14 cellular contexts compared by ENCODE assay signal in genomic region chr13:110347088-110347487, GRCh38. TPM values are rescaled to one million over a fixed set of nuclear protein-coding genes. Genes with fewer than 3 reads are reported as not detected.
DNase-seq lines count a peak whose midpoint lies in the region; ATAC-seq and TF ChIP-seq lines count a peak whose summit lies in the region.
"Had no signal": no experiment of that assay in that cellular context is flagged by ENCODE, and none has a peak within 500 bp of the region (broad histone marks: within the 10 kb centered on the region; RNA-seq: fewer than 3 reads in every experiment).

No MANE protein-coding gene starts in this region.

- H3K23ac ChIP-seq in mesenchymal stem cell (ENCODE audit: low read length in 2 of 2) = no peak overlapping the region

- ATAC-seq in HG03565 (IDR thresholded peaks at IDR 0.05; ENCODE audit: unreplicated experiment) = no peak
- ATAC-seq: T-helper 17 cell had no signal

- TSS peak; percentile 55 for BruUV-seq in mammary epithelial cell (replicated peaks; lab: Mats Ljungman, UMichigan)

- in situ Hi-C loops in mammary epithelial cell (cut with MboI; ENCODE audit: low sequenced_read_pairs in 2 of 2) = loop anchor here in 1 of 2 donors (10.0 kb wide), 1 partner anchor 48 kb away; no protein-coding TSS in a partner anchor
- in situ Hi-C loops in ACHN (cut with HindIII; ENCODE audit: low pct_ligation_motif_present, low pct_unique_long_range_greater_than_20kb, low sequenced_read_pairs) = no loop called here
- in situ Hi-C loops in GM13976 (cut with MboI; ENCODE audit: low sequenced_read_pairs, unreplicated experiment) = no loop called here

- dilution Hi-C loops in mammary epithelial cell (cut with HindIII; ENCODE audit: low sequenced_read_pairs) = no loop called here

- H3K4me2 ChIP-seq in mammary epithelial cell (ENCODE audit: insufficient read depth, low read depth, low read length) (peak overlapping the region; percentile 50), mesenchymal stem cell (ENCODE audit: low read length, poor library complexity, severe bottlenecking) (no peak overlapping the region)

- H2AFZ ChIP-seq in mammary epithelial cell (ENCODE audit: low read depth, low read length) (no peak overlapping the region), mesenchymal stem cell (ENCODE audit: low read depth, low read length) (no peak overlapping the region)
- H2AFZ ChIP-seq: parathyroid adenoma had no signal

- H3K4me3 Mint-ChIP-seq in HFFc6 (peak overlapping the region; percentile 78), endodermal cell (no peak overlapping the region)
- H3K4me3 Mint-ChIP-seq: T-helper 17 cell had no signal

- H3K4ac ChIP-seq in mesenchymal stem cell (ENCODE audit: low read depth in 1 of 2, low read length in 2 of 2) = no peak overlapping the region

- peak overlapping the region; percentile 22 for H4K8ac ChIP-seq in mesenchymal stem cell (ENCODE audit: low read length)

- H3K4me1 Mint-ChIP-seq in HFFc6 (ENCODE audit: low read depth) (peaks cover 62% of the 10 kb centered on the region), endodermal cell (peaks cover 10% of the 10 kb centered on the region)
- H3K4me1 Mint-ChIP-seq: T-helper 17 cell had no signal

- DNase-seq in HFFc6 (no peak), mammary epithelial cell (no peak), mesenchymal stem cell (no peak), stomach (no peak), ACHN (no peak), GM13976 (ENCODE audit: low spot score) (no peak), endodermal cell (no peak)
- DNase-seq: activated naive CD4-positive, alpha-beta T cell; NCI-H1930; T-helper 17 cell had no signal

- peaks cover 13% of the 10 kb centered on the region for H3K36me3 Mint-ChIP-seq in HFFc6 (ENCODE audit: low read depth)
- peaks cover 33% of the 10 kb centered on the region for H3K36me3 Mint-ChIP-seq in endodermal cell (ENCODE audit: low read depth)

- H3K4me3 ChIP-seq in mammary epithelial cell (replicated peaks in 1 of 3; ENCODE audit: insufficient read depth in 1 of 3, low read depth in 2 of 3, low read length in 3 of 3) = no peak overlapping the region
- no peak overlapping the region for H3K4me3 ChIP-seq in mesenchymal stem cell (ENCODE audit: insufficient read depth in 1 of 2, low read depth in 1 of 2, low read length in 2 of 2)
- no peak overlapping the region for H3K4me3 ChIP-seq in stomach
- H3K4me3 ChIP-seq in endodermal cell (ENCODE audit: low read length) = no peak overlapping the region
- H3K4me3 ChIP-seq: thyroid gland had no signal

- TF ChIP-seq POLR2A in stomach (IDR thresholded peaks at IDR 0.05) = no peak

- H3K18ac ChIP-seq in mesenchymal stem cell (ENCODE audit: low read depth in 1 of 2, low read length in 2 of 2) = peak overlapping the region in 1 of 2 experiments; percentile 17

- H3K27ac ChIP-seq in mammary epithelial cell (ENCODE audit: insufficient read depth, low read depth, low read length) (peak overlapping the region; percentile 74), mesenchymal stem cell (ENCODE audit: low read length, poor library complexity, severe bottlenecking) (peak overlapping the region; percentile 76), stomach (peak overlapping the region in 4 of 5 donors; percentile 51 to 92 (median 75)), endodermal cell (ENCODE audit: low read depth, low read length) (no peak overlapping the region)
- H3K27ac ChIP-seq: parathyroid adenoma had no signal

- H2BK15ac ChIP-seq in mesenchymal stem cell (ENCODE audit: low read depth, poor library complexity, severe bottlenecking) = no peak overlapping the region

- intact Hi-C loops in mammary epithelial cell (cut with micrococcal nuclease) = loop anchor here (1.0 to 2.0 kb wide), 4 partner anchors 27 to 50 kb away; partner anchors contain the start of genes COL4A1 and COL4A2
- intact Hi-C loops in stomach (cut with DNase I; ENCODE audit: low total_unique reads) = no loop called here

- H3K9ac ChIP-seq in mammary epithelial cell (ENCODE audit: insufficient read depth, low read length) = peak overlapping the region; percentile 32
- no peak overlapping the region for H3K9ac ChIP-seq in mesenchymal stem cell (ENCODE audit: low read length)
- no peak overlapping the region for H3K9ac ChIP-seq in endodermal cell (ENCODE audit: extremely low read depth, low read length, poor library complexity, severe bottlenecking)
- H3K9ac ChIP-seq: parathyroid adenoma had no signal

- H3K9me3 Mint-ChIP-seq in HFFc6 = no peaks in the 10 kb centered on the region
- H3K9me3 Mint-ChIP-seq in endodermal cell = peaks cover 1% of the 10 kb centered on the region

- no peak overlapping the region for H2BK12ac ChIP-seq in mesenchymal stem cell (ENCODE audit: low read length in 2 of 2)

- H4K91ac ChIP-seq in mesenchymal stem cell (ENCODE audit: low read length) = peak overlapping the region; percentile 1

- no peaks in the 10 kb centered on the region for H4K20me1 ChIP-seq in mammary epithelial cell (ENCODE audit: insufficient read depth, low read length)

- peak overlapping the region; percentile 86 for H3K27ac Mint-ChIP-seq in HFFc6
- no peak overlapping the region for H3K27ac Mint-ChIP-seq in endodermal cell
- H3K27ac Mint-ChIP-seq: T-helper 17 cell had no signal

- H3K79me1 ChIP-seq in mesenchymal stem cell (replicated peaks; ENCODE audit: low read length, poor library complexity, severe bottlenecking) = peaks cover 18% of the 10 kb centered on the region

- no peaks in the 10 kb centered on the region for H3K9me3 ChIP-seq in mammary epithelial cell (replicated peaks; ENCODE audit: insufficient read depth, low read length)
- no peaks in the 10 kb centered on the region for H3K9me3 ChIP-seq in mesenchymal stem cell (ENCODE audit: control insufficient read depth, low read length)
- H3K9me3 ChIP-seq in stomach = no peaks in the 10 kb centered on the region
- no peaks in the 10 kb centered on the region for H3K9me3 ChIP-seq in endodermal cell (ENCODE audit: control insufficient read depth, low read length)
- H3K9me3 ChIP-seq: thyroid gland had no signal

- H3K79me2 ChIP-seq in mammary epithelial cell (ENCODE audit: insufficient read depth, low read length) = peaks cover 52% of the 10 kb centered on the region
- H3K79me2 ChIP-seq: parathyroid adenoma had no signal

- TF ChIP-seq CTCF in HFFc6 (IDR thresholded peaks at IDR 0.05) (no peak), mammary epithelial cell (conservative IDR thresholded peaks at IDR 0.05 in 1 of 2, IDR thresholded peaks at IDR 0.05 in 1 of 2; ENCODE audit: extremely low read depth in 1 of 2, insufficient read depth in 1 of 2, low read depth in 1 of 2, low read length in 2 of 2) (no peak), stomach (IDR thresholded peaks at IDR 0.05) (no peak), GM13976 (IDR thresholded peaks at IDR 0.05; ENCODE audit: borderline replicate concordance, control extremely low read depth, extremely low read depth, insufficient read depth, missing control alignments) (no peak), endodermal cell (conservative IDR thresholded peaks at IDR 0.05) (no peak)

- H3K14ac ChIP-seq in mesenchymal stem cell (ENCODE audit: low read length in 2 of 2) = no peak overlapping the region

- H3K27me3 ChIP-seq in mammary epithelial cell (ENCODE audit: insufficient read depth, low read length) = no peaks in the 10 kb centered on the region
- H3K27me3 ChIP-seq in mesenchymal stem cell (ENCODE audit: control insufficient read depth in 1 of 2, insufficient read depth in 1 of 2, low read length in 2 of 2) = no peaks in the 10 kb centered on the region
- no peaks in the 10 kb centered on the region for H3K27me3 ChIP-seq in stomach
- H3K27me3 ChIP-seq in endodermal cell (ENCODE audit: control insufficient read depth, insufficient read depth, low read length, poor library complexity, severe bottlenecking) = no peaks in the 10 kb centered on the region
- H3K27me3 ChIP-seq: thyroid gland had no signal

- TF ChIP-seq EP300 in stomach (IDR thresholded peaks at IDR 0.05) = no peak

- peak overlapping the region; percentile 0 for H2AK5ac ChIP-seq in mesenchymal stem cell (ENCODE audit: low read length, severe bottlenecking)

- CTCF ChIA-PET in mammary epithelial cell (lab: Charles Lee; ENCODE audit: low non-redundant PET) = interaction anchor here (0.8 to 1.6 kb wide), 3 partner anchors 65 to 99 kb away, joined by 4 to 6 read pairs (median 5); no protein-coding TSS in a partner anchor

- H2BK5ac ChIP-seq in mesenchymal stem cell (ENCODE audit: low read depth, low read length, poor library complexity, severe bottlenecking) = no peak overlapping the region

- H3K27me3 Mint-ChIP-seq in HFFc6 (ENCODE audit: insufficient read depth) = peaks cover 1% of the 10 kb centered on the region; the same call in 1 of the 2 replicates
- no peaks in the 10 kb centered on the region for H3K27me3 Mint-ChIP-seq in endodermal cell (ENCODE audit: insufficient read depth)

- 28% methylated on average over 3 of the region's 3 CpGs for WGBS in mammary epithelial cell (ENCODE audit: low coverage, missing lambda C conversion rate)
- WGBS in mesenchymal stem cell = 92% methylated on average over 3 of the region's 3 CpGs
- 75 to 92% (median 84%) methylated on average over 3 of the region's 3 CpGs for WGBS in stomach, 5 donors
- WGBS in endodermal cell (ENCODE audit: insufficient coverage in 1 of 2, insufficient read length in 1 of 2), 2 experiments = 94 to 100% methylated on average over 2 to 3 of the region's 3 CpGs

- H3K4me1 ChIP-seq in mammary epithelial cell (ENCODE audit: insufficient read depth, low read length) = peaks cover 69% of the 10 kb centered on the region
- H3K4me1 ChIP-seq in mesenchymal stem cell (ENCODE audit: control insufficient read depth, insufficient read depth, low read depth, low read length) = peaks cover 40% of the 10 kb centered on the region
- H3K4me1 ChIP-seq in stomach = peaks cover 2 to 47% (median 24%) of the 10 kb centered on the region in 4 donors
- H3K4me1 ChIP-seq in endodermal cell (ENCODE audit: control insufficient read depth, insufficient read depth, low read length) = no peaks in the 10 kb centered on the region
- H3K4me1 ChIP-seq: parathyroid adenoma had no signal

- H3K36me3 ChIP-seq in mammary epithelial cell (ENCODE audit: insufficient read depth, low read length) (no peaks in the 10 kb centered on the region), mesenchymal stem cell (ENCODE audit: control insufficient read depth in 1 of 2, insufficient read depth in 2 of 2, low read depth in 1 of 2, low read length in 2 of 2) (peaks cover 0 to 34% of the 10 kb centered on the region in 2 experiments), stomach (no peaks in the 10 kb centered on the region), endodermal cell (ENCODE audit: control insufficient read depth, insufficient read depth, low read length) (peaks cover 58% of the 10 kb centered on the region)
- H3K36me3 ChIP-seq: thyroid gland had no signal

- H2BK120ac ChIP-seq in mesenchymal stem cell (ENCODE audit: low read depth, low read length) = no peak overlapping the region

RNA-seq across cellular contexts. Expression of gene COL4A2, which starts 40.0 kb away (rescaled TPM):
- total RNA-seq in HFFc6 (2021; fragmentation: NEBNext Ultra II Directional; extraction: Animal tissue kit (Norgen Biotek cat#: 25700)) = 100 to 1,000 TPM; 202 to 327 (median 217) TPM
- total RNA-seq in mammary epithelial cell (10 to 100 TPM; 74.9 to 94.2 TPM), stomach (100 to 1,000 TPM; 134 to 531 (median 366) TPM), endodermal cell (100 to 1,000 TPM; 388 to 398 TPM)
- polyA plus RNA-seq in mammary epithelial cell (119 TPM), stomach (10 to 100 TPM; 24.0 to 96.6 (median 38.4) TPM)
- polyA minus RNA-seq in mammary epithelial cell = 78.3 TPM
- polyA plus RNA-seq in mesenchymal stem cell (2013, experiment 1 of 2) = 2,099 TPM
- 2,053 TPM for polyA plus RNA-seq in mesenchymal stem cell (2013, experiment 2 of 2)
- polyA plus RNA-seq in endodermal cell (2013, experiment 1 of 2) = 216 TPM
- polyA plus RNA-seq in endodermal cell (2013, experiment 2 of 2) = 219 TPM

RNA-seq across cellular contexts. Expression of gene COL4A1, which starts 40.1 kb away (rescaled TPM):
- total RNA-seq in HFFc6 (2021; fragmentation: NEBNext Ultra II Directional; extraction: Animal tissue kit (Norgen Biotek cat#: 25700)) = 100 to 1,000 TPM; 137 to 328 (median 148) TPM
- 10 to 100 TPM; 40.9 to 89.0 TPM for total RNA-seq in mammary epithelial cell
- polyA plus RNA-seq in mammary epithelial cell = 28.1 TPM
- polyA minus RNA-seq in mammary epithelial cell = 57.7 TPM
- polyA plus RNA-seq in mesenchymal stem cell (2013, experiment 1 of 2) = 2,271 TPM
- 2,270 TPM for polyA plus RNA-seq in mesenchymal stem cell (2013, experiment 2 of 2)
- total RNA-seq in stomach = 100 to 1,000 TPM; 132 to 798 (median 175) TPM
- 10 to 100 TPM; 18.8 to 59.0 (median 30.6) TPM for polyA plus RNA-seq in stomach
- total RNA-seq in endodermal cell = 100 to 1,000 TPM; 702 to 764 TPM
- 174 TPM for polyA plus RNA-seq in endodermal cell (2013, experiment 1 of 2)
- 194 TPM for polyA plus RNA-seq in endodermal cell (2013, experiment 2 of 2)
- total RNA-seq: HepG2 had no signal
- polyA plus RNA-seq: HepG2 had no signal
